In genomic region chr11:117073539-117073938, GRCh38 we compare ENCODE assay signal across 14 cellular contexts. TPM values are rescaled to one million over a fixed set of nuclear protein-coding genes. Genes with fewer than 3 reads are reported as not detected.
DNase-seq lines count a peak whose midpoint lies in the region; ATAC-seq, FAIRE-seq and TF ChIP-seq lines count a peak whose summit lies in the region.
"Had no signal": no experiment of that assay in that cellular context is flagged by ENCODE, and none has a peak within 500 bp of the region (broad histone marks: within the 10 kb centered on the region; RNA-seq: fewer than 3 reads in every experiment).

No MANE protein-coding gene starts in this region.

- H3K4me3 ChIP-seq in A549: no peak overlapping the region
- no peak overlapping the region for H3K4me3 ChIP-seq in mesodermal cell (ENCODE audit: extremely low read depth, insufficient read depth, low read length, poor library complexity, severe bottlenecking)
- no peak overlapping the region for H3K4me3 ChIP-seq in HAP-1
- H3K4me3 ChIP-seq in right atrium auricular region: no peak overlapping the region
- H3K4me3 ChIP-seq: MG63 had no signal

- ATAC-seq in A549 (peak; percentile 8 to 15; a peak in 2 of 6 replicates), GM19455 (IDR thresholded peaks at IDR 0.05; ENCODE audit: unreplicated experiment) (peak; percentile 52)

- DNase-seq in A549 (ENCODE audit: low read depth in 1 of 2, low spot score in 1 of 2) (no peak), mesenteric fat pad (ENCODE audit: low spot score) (no peak), HAP-1 (ENCODE audit: low spot score in 2 of 2) (no peak), right atrium auricular region (ENCODE audit: low spot score) (no peak), NCI-H1105 (lab: John Stamatoyannopoulos, UW) (no peak)
- DNase-seq in activated naive CD8-positive, alpha-beta T cell treated with anti-CD3 and anti-CD28 coated beads for 36 hours: no peak
- DNase-seq: activated CD4-positive, alpha-beta T cell treated with anti-CD3 and anti-CD28 coated beads, Interleukin-2, amount 10 ng/mL, durations not matched to agents 7 days and 5 days; glutamatergic neuron; MG63; NCI-H2227 treated with DMSO at 0.1 percent for 48 hours had no signal

- no peaks in the 10 kb centered on the region for H3K27me3 ChIP-seq in HAP-1 (ENCODE audit: low read depth)
- H3K27me3 ChIP-seq in right atrium auricular region: no peaks in the 10 kb centered on the region
- H3K27me3 ChIP-seq: MG63 had no signal

- peaks cover 58% of the 10 kb centered on the region for H3K4me1 Mint-ChIP-seq in activated naive CD8-positive, alpha-beta T cell treated with anti-CD3 and anti-CD28 coated beads for 36 hours

- in situ Hi-C loops in HAP-1 (cut with MboI; ENCODE audit: low sequenced_read_pairs): no loop called here

- TF ChIP-seq EP300 in A549 (IDR thresholded peaks at IDR 0.05): no peak

- no peak for TF ChIP-seq POLR2A in A549 (IDR thresholded peaks at IDR 0.05; ENCODE audit: low read length)

- POLR2A ChIA-PET in A549 (lab: Yijun Ruan, JAX): interaction anchor here (0.5 to 0.8 kb wide), 2 partner anchors 24 to 33 kb away, joined by 4 read pairs; no protein-coding TSS in a partner anchor

- peak overlapping the region; percentile 73 for H3K4me2 ChIP-seq in A549

- no peak for FAIRE-seq in A549 (lab: Jason Lieb, UNC)
- FAIRE-seq: G401.6 had no signal

- no peak for TF ChIP-seq RAD21 in A549 (conservative IDR thresholded peaks at IDR 0.05 in 1 of 2, IDR thresholded peaks at IDR 0.05 in 1 of 2)

- peak overlapping the region; percentile 19 for H3K27ac Mint-ChIP-seq in activated naive CD8-positive, alpha-beta T cell treated with anti-CD3 and anti-CD28 coated beads for 36 hours
- H3K27ac Mint-ChIP-seq: activated CD4-positive, alpha-beta T cell treated with anti-CD3 and anti-CD28 coated beads, Interleukin-2, amount 10 ng/mL, durations not matched to agents 7 days and 5 days had no signal

- H3K27ac ChIP-seq in A549 (peak overlapping the region; percentile 66 to 80; a peak in 5 of 6 replicates), mesodermal cell (ENCODE audit: low read depth, low read length, severe bottlenecking) (peak overlapping the region; percentile 89), right atrium auricular region (no peak overlapping the region)

- H3K9me3 ChIP-seq in A549: no peaks in the 10 kb centered on the region
- no peaks in the 10 kb centered on the region for H3K9me3 ChIP-seq in mesodermal cell (ENCODE audit: control insufficient read depth, low read length)
- no peaks in the 10 kb centered on the region for H3K9me3 ChIP-seq in HAP-1
- H3K9me3 ChIP-seq in right atrium auricular region: no peaks in the 10 kb centered on the region
- H3K9me3 ChIP-seq: MG63 had no signal

- 38% methylated on average over 2 of the region's 2 CpGs for WGBS in A549 (ENCODE audit: missing lambda C conversion rate)
- 56 to 64% methylated on average over 2 of the region's 2 CpGs for WGBS in mesodermal cell (ENCODE audit: insufficient coverage in 2 of 2), 2 experiments

- TF ChIP-seq CTCF in A549 (IDR thresholded peaks at IDR 0.05): no peak
- TF ChIP-seq CTCF in right atrium auricular region (IDR thresholded peaks at IDR 0.05): no peak

- CTCF ChIA-PET in A549 (lab: Yijun Ruan, JAX): interaction anchor here (0.7 to 1.4 kb wide), 2 partner anchors 9 to 193 kb away, joined by 3 to 4 read pairs; no protein-coding TSS in a partner anchor

- H3K4me1 ChIP-seq in A549 (peaks cover 74% of the 10 kb centered on the region), mesodermal cell (ENCODE audit: control insufficient read depth, insufficient read depth, low read length, poor library complexity, severe bottlenecking) (peaks cover 36% of the 10 kb centered on the region), HAP-1 (peaks cover 32% of the 10 kb centered on the region), right atrium auricular region (peaks cover 0 to 59% of the 10 kb centered on the region in 2 donors)

- H3K36me3 ChIP-seq in mesodermal cell (ENCODE audit: control insufficient read depth, insufficient read depth, low read length): no peaks in the 10 kb centered on the region
- no peaks in the 10 kb centered on the region for H3K36me3 ChIP-seq in HAP-1 (replicated peaks)
- no peaks in the 10 kb centered on the region for H3K36me3 ChIP-seq in right atrium auricular region
- H3K36me3 ChIP-seq: MG63 had no signal

- H3K36me3 Mint-ChIP-seq in activated naive CD8-positive, alpha-beta T cell treated with anti-CD3 and anti-CD28 coated beads for 36 hours: peaks cover 4% of the 10 kb centered on the region

- no peak overlapping the region for H3K4me3 Mint-ChIP-seq in activated naive CD8-positive, alpha-beta T cell treated with anti-CD3 and anti-CD28 coated beads for 36 hours
- H3K4me3 Mint-ChIP-seq: activated CD4-positive, alpha-beta T cell treated with anti-CD3 and anti-CD28 coated beads, Interleukin-2, amount 10 ng/mL, durations not matched to agents 7 days and 5 days had no signal

- H3K9me3 Mint-ChIP-seq in activated naive CD8-positive, alpha-beta T cell treated with anti-CD3 and anti-CD28 coated beads for 36 hours: no peaks in the 10 kb centered on the region
- H3K9me3 Mint-ChIP-seq: activated CD4-positive, alpha-beta T cell treated with anti-CD3 and anti-CD28 coated beads, Interleukin-2, amount 10 ng/mL, durations not matched to agents 7 days and 5 days had no signal

- H3K27me3 Mint-ChIP-seq in activated naive CD8-positive, alpha-beta T cell treated with anti-CD3 and anti-CD28 coated beads for 36 hours: no peaks in the 10 kb centered on the region
- H3K27me3 Mint-ChIP-seq: activated CD4-positive, alpha-beta T cell treated with anti-CD3 and anti-CD28 coated beads, Interleukin-2, amount 10 ng/mL, durations not matched to agents 7 days and 5 days; B cell had no signal

TF ChIP-seq in A549, 52 proteins besides CTCF, POLR2A, EP300 and RAD21:
- TF ChIP-seq ESRRA (IDR thresholded peaks at IDR 0.05; ENCODE audit: borderline replicate concordance, low read length) (no peak), TP53 (CRISPR knock-in tag; IDR thresholded peaks at IDR 0.05) (no peak), SREBF2 (IDR thresholded peaks at IDR 0.05) (no peak), KDM1A (IDR thresholded peaks at IDR 0.05; ENCODE audit: low read depth) (no peak), CBX8 (IDR thresholded peaks at IDR 0.05) (no peak), EHMT2 (IDR thresholded peaks at IDR 0.05; ENCODE audit: low read depth) (no peak), HDAC2 (IDR thresholded peaks at IDR 0.05) (no peak), RFX5 (IDR thresholded peaks at IDR 0.05) (no peak), BCL3 (IDR thresholded peaks at IDR 0.05) (no peak), ZSCAN20 (CRISPR knock-in tag; IDR thresholded peaks at IDR 0.05) (no peak)
TF ChIP-seq in A549: peak in this region for 0.

RNA-seq across cellular contexts. Expression of gene SIK3, which starts 24.7 kb away (rescaled TPM):
- polyA plus RNA-seq in A549 (2011; rRNA removed): 8.2 and 12.3 TPM in 2 replicates
- 4.3 and 5.4 TPM in 2 replicates for polyA plus RNA-seq in A549 (2012; cell fraction: cytosol; rRNA removed)
- polyA plus RNA-seq in A549 (2012; cell fraction: nucleus; rRNA removed): 10.6 and 12.8 TPM in 2 replicates
- polyA plus RNA-seq in A549 (2017; fragmentation: RNase III; extraction: RNeasy Plus Mini Kit Qiagen cat#74134 plus additional on column Dnase treatment): 7.3 to 9.0 TPM (median 8.7 TPM) in 3 replicates
- 17.8 and 25.0 TPM in 2 replicates for polyA minus RNA-seq in A549 (2011; rRNA and poly(A)+ RNA removed)
- 10 to 100 TPM; 22.8 to 24.0 TPM for total RNA-seq in activated naive CD8-positive, alpha-beta T cell treated with anti-CD3 and anti-CD28 coated beads for 36 hours
- polyA plus RNA-seq in mesodermal cell (2013, experiment 1 of 2): 12.7 TPM
- polyA plus RNA-seq in mesodermal cell (2013, experiment 2 of 2): 12.5 TPM
- total RNA-seq in mesenteric fat pad: 39.2 TPM
- 10 to 100 TPM; 27.0 to 40.1 TPM for total RNA-seq in right atrium auricular region

Comparison
In these comparisons a context has a peak if more than half of its experiments do, and no peak if none do; other contexts are left out.
1. H3K27ac ChIP-seq: peak in A549 (2 of 2) and mesodermal cell (single experiment); none in right atrium auricular region (0 of 2).